Comparison of ENCODE assay signal across 1 cellular context in the genomic region with DNA sequence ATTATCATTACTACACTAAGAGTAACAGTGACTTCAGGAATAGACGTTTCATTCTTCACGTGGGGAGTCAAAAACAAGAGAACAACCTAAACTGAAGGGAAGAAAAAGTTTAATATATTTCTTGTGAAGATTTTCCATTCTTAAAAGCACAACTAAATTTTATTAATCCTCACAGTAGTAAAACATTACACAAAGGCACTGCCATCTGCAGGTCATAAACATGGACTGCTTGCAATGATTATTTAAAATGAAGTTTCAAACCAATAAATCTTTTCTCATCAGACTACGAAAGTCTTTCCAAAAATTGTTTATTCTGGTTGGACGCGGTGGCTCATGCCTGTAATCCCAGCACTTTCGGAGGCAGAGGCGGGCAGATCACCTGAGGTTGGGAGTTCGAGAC.
TF ChIP-seq lines count a peak whose summit lies in the region.

No MANE protein-coding gene starts in this region.

TF ChIP-seq in SK-N-SH treated with all-trans-retinoic acid at 6 μM for 48 hours, 23 proteins besides CTCF, POLR2A, EP300 and RAD21 (continued from another document):
- TF ChIP-seq PATZ1 (CRISPR knock-in tag; IDR thresholded peaks at IDR 0.05; ENCODE audit: borderline replicate concordance), result no peak
- no peak for TF ChIP-seq ZC3H10 (CRISPR knock-in tag; IDR thresholded peaks at IDR 0.05)
- TF ChIP-seq ESRRG (CRISPR knock-in tag; IDR thresholded peaks at IDR 0.05), result no peak
- no peak for TF ChIP-seq TCF4 (CRISPR knock-in tag; IDR thresholded peaks at IDR 0.05; ENCODE audit: borderline replicate concordance)
